1 cellular context compared by ENCODE assay signal in the genomic region with DNA sequence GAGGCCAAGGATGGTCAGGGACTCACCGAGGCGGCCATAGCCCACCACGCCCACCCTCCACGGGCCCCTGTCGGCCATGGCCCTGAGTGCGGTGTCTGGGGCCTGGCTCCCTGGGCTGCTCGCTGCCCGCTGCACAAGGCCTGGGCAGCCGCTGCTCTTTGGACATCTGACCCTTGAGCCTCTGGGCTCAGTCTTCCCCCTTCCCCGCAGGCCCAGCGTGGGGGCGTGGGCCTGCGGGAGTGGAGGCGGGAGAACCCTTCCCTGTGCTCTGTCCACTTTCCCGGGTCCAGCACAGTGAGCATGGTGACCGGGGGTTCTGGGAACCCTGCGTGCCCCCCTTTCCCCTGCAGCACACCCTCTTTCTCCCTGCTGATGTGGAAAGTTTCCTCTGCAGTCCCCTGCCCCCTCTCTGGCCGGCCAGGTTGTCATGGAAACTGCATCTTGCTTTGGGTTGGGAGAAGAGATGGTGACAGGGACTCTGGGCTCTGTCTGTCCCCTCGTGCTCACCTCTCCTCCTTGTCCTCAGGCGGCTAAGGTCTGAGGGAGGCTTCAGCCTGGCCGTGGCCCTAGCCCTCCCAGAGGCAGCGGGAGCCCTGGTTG.
TF ChIP-seq lines count a peak whose summit lies in the region.

A gene (minus strand): TSS at position 168 of the 600 bp plus-strand sequence. CDS start 90 bp downstream, at position 78.

TF ChIP-seq in K562, 482 proteins besides CTCF, POLR2A, EP300 and RAD21 (continued from another document and continues in another):
- TF ChIP-seq, protein P1, sequence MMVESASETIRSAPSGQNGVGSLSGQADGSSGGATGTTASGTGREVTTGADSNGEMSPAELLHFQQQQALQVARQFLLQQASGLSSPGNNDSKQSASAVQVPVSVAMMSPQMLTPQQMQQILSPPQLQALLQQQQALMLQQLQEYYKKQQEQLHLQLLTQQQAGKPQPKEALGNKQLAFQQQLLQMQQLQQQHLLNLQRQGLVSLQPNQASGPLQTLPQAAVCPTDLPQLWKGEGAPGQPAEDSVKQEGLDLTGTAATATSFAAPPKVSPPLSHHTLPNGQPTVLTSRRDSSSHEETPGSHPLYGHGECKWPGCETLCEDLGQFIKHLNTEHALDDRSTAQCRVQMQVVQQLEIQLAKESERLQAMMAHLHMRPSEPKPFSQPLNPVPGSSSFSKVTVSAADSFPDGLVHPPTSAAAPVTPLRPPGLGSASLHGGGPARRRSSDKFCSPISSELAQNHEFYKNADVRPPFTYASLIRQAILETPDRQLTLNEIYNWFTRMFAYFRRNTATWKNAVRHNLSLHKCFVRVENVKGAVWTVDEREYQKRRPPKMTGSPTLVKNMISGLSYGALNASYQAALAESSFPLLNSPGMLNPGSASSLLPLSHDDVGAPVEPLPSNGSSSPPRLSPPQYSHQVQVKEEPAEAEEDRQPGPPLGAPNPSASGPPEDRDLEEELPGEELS (CRISPR knock-in tag; IDR thresholded peaks at IDR 0.05; ENCODE audit: borderline replicate concordance) = no peak
- TF ChIP-seq BDP1 (IDR thresholded peaks at IDR 0.05; ENCODE audit: insufficient read depth, insufficient read length) (no peak), EGR1 (conservative IDR thresholded peaks at IDR 0.05) (peak; percentile 32), KDM2B (CRISPR knock-in tag; IDR thresholded peaks at IDR 0.05) (no peak), KDM1A (IDR thresholded peaks at IDR 0.05) (peak in 1 of 2 experiments; percentile 29; a peak in 1 of 4 replicates), CREBBP (IDR thresholded peaks at IDR 0.05; ENCODE audit: low read depth, low read length) (no peak), HNRNPUL1 (IDR thresholded peaks at IDR 0.05; ENCODE audit: low read length) (no peak), RFX1 (IDR thresholded peaks at IDR 0.05) (peak; percentile 86), FIP1L1 (IDR thresholded peaks at IDR 0.05; ENCODE audit: low read depth, low read length, poor library complexity, severe bottlenecking) (peak; percentile 24), MCM5 (IDR thresholded peaks at IDR 0.05; ENCODE audit: low read depth) (no peak), POLR2G (IDR thresholded peaks at IDR 0.05; ENCODE audit: low read depth, low read length) (peak; percentile 59), NFE2L1 (tag; IDR thresholded peaks at IDR 0.05; ENCODE audit: borderline replicate concordance, low read depth) (no peak), SMAD4 (CRISPR knock-in tag; conservative IDR thresholded peaks at IDR 0.05) (no peak), NELFE (IDR thresholded peaks at IDR 0.05; ENCODE audit: insufficient read depth, insufficient read length) (no peak), ZNF274 (IDR thresholded peaks at IDR 0.05; ENCODE audit: borderline replicate concordance, low read depth, low read length) (no peak), ZNF384 (IDR thresholded peaks at IDR 0.05; ENCODE audit: low read depth, low read length) (no peak), ZNF143 (CRISPR knock-in tag; IDR thresholded peaks at IDR 0.05) (no peak), ZNF263 (CRISPR knock-in tag; IDR thresholded peaks at IDR 0.05; ENCODE audit: borderline replicate concordance) (no peak), CBX2 (IDR thresholded peaks at IDR 0.05; ENCODE audit: insufficient read depth, low read length, poor library complexity, severe bottlenecking) (no peak), BACH1 (tag; IDR thresholded peaks at IDR 0.05) (no peak), ZC3H8 (IDR thresholded peaks at IDR 0.05) (no peak), TBP (optimal IDR thresholded peaks at IDR 0.05; ENCODE audit: low read depth, low read length) (no peak), ZNF174 (CRISPR knock-in tag; IDR thresholded peaks at IDR 0.05) (no peak), DDX20 (tag; IDR thresholded peaks at IDR 0.05; ENCODE audit: low read depth) (no peak), CTBP1 (IDR thresholded peaks at IDR 0.05; ENCODE audit: borderline replicate concordance) (peak; percentile 18; the same call in 1 of the 2 replicates), SP1 (CRISPR knock-in tag; IDR thresholded peaks at IDR 0.05) (no peak), L3MBTL2 (IDR thresholded peaks at IDR 0.05) (no peak), HDAC1 (IDR thresholded peaks at IDR 0.05) (no peak), SNIP1 (IDR thresholded peaks at IDR 0.05; ENCODE audit: low read depth) (no peak)
- TF ChIP-seq, protein P2, sequence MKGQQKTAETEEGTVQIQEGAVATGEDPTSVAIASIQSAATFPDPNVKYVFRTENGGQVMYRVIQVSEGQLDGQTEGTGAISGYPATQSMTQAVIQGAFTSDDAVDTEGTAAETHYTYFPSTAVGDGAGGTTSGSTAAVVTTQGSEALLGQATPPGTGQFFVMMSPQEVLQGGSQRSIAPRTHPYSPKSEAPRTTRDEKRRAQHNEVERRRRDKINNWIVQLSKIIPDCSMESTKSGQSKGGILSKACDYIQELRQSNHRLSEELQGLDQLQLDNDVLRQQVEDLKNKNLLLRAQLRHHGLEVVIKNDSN (CRISPR knock-in tag; IDR thresholded peaks at IDR 0.05) = no peak
- TF ChIP-seq, protein P3, sequence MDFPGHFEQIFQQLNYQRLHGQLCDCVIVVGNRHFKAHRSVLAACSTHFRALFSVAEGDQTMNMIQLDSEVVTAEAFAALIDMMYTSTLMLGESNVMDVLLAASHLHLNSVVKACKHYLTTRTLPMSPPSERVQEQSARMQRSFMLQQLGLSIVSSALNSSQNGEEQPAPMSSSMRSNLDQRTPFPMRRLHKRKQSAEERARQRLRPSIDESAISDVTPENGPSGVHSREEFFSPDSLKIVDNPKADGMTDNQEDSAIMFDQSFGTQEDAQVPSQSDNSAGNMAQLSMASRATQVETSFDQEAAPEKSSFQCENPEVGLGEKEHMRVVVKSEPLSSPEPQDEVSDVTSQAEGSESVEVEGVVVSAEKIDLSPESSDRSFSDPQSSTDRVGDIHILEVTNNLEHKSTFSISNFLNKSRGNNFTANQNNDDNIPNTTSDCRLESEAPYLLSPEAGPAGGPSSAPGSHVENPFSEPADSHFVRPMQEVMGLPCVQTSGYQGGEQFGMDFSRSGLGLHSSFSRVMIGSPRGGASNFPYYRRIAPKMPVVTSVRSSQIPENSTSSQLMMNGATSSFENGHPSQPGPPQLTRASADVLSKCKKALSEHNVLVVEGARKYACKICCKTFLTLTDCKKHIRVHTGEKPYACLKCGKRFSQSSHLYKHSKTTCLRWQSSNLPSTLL (IDR thresholded peaks at IDR 0.05) = no peak
- TF ChIP-seq, protein P4, sequence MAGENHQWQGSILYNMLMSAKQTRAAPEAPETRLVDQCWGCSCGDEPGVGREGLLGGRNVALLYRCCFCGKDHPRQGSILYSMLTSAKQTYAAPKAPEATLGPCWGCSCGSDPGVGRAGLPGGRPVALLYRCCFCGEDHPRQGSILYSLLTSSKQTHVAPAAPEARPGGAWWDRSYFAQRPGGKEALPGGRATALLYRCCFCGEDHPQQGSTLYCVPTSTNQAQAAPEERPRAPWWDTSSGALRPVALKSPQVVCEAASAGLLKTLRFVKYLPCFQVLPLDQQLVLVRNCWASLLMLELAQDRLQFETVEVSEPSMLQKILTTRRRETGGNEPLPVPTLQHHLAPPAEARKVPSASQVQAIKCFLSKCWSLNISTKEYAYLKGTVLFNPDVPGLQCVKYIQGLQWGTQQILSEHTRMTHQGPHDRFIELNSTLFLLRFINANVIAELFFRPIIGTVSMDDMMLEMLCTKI (IDR thresholded peaks at IDR 0.05; ENCODE audit: partially characterized antibody) = no peak
- TF ChIP-seq, protein P5, sequence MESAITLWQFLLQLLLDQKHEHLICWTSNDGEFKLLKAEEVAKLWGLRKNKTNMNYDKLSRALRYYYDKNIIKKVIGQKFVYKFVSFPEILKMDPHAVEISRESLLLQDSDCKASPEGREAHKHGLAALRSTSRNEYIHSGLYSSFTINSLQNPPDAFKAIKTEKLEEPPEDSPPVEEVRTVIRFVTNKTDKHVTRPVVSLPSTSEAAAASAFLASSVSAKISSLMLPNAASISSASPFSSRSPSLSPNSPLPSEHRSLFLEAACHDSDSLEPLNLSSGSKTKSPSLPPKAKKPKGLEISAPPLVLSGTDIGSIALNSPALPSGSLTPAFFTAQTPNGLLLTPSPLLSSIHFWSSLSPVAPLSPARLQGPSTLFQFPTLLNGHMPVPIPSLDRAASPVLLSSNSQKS (CRISPR knock-in tag; IDR thresholded peaks at IDR 0.05) = no peak
- TF ChIP-seq, protein P6, sequence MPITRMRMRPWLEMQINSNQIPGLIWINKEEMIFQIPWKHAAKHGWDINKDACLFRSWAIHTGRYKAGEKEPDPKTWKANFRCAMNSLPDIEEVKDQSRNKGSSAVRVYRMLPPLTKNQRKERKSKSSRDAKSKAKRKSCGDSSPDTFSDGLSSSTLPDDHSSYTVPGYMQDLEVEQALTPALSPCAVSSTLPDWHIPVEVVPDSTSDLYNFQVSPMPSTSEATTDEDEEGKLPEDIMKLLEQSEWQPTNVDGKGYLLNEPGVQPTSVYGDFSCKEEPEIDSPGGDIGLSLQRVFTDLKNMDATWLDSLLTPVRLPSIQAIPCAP (CRISPR knock-in tag; IDR thresholded peaks at IDR 0.05; ENCODE audit: borderline replicate concordance) = no peak
- TF ChIP-seq, protein P7, sequence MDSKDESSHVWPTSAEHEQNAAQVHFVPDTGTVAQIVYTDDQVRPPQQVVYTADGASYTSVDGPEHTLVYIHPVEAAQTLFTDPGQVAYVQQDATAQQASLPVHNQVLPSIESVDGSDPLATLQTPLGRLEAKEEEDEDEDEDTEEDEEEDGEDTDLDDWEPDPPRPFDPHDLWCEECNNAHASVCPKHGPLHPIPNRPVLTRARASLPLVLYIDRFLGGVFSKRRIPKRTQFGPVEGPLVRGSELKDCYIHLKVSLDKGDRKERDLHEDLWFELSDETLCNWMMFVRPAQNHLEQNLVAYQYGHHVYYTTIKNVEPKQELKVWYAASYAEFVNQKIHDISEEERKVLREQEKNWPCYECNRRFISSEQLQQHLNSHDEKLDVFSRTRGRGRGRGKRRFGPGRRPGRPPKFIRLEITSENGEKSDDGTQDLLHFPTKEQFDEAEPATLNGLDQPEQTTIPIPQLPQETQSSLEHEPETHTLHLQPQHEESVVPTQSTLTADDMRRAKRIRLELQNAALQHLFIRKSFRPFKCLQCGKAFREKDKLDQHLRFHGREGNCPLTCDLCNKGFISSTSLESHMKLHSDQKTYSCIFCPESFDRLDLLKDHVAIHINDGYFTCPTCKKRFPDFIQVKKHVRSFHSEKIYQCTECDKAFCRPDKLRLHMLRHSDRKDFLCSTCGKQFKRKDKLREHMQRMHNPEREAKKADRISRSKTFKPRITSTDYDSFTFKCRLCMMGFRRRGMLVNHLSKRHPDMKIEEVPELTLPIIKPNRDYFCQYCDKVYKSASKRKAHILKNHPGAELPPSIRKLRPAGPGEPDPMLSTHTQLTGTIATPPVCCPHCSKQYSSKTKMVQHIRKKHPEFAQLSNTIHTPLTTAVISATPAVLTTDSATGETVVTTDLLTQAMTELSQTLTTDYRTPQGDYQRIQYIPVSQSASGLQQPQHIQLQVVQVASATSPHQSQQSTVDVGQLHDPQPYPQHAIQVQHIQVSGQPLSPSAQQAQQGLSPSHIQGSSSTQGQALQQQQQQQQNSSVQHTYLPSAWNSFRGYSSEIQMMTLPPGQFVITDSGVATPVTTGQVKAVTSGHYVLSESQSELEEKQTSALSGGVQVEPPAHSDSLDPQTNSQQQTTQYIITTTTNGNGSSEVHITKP (IDR thresholded peaks at IDR 0.05; ENCODE audit: partially characterized antibody) = no peak
- TF ChIP-seq, protein P8, sequence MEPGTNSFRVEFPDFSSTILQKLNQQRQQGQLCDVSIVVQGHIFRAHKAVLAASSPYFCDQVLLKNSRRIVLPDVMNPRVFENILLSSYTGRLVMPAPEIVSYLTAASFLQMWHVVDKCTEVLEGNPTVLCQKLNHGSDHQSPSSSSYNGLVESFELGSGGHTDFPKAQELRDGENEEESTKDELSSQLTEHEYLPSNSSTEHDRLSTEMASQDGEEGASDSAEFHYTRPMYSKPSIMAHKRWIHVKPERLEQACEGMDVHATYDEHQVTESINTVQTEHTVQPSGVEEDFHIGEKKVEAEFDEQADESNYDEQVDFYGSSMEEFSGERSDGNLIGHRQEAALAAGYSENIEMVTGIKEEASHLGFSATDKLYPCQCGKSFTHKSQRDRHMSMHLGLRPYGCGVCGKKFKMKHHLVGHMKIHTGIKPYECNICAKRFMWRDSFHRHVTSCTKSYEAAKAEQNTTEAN (CRISPR knock-in tag; IDR thresholded peaks at IDR 0.05) = no peak
- TF ChIP-seq, protein P9, sequence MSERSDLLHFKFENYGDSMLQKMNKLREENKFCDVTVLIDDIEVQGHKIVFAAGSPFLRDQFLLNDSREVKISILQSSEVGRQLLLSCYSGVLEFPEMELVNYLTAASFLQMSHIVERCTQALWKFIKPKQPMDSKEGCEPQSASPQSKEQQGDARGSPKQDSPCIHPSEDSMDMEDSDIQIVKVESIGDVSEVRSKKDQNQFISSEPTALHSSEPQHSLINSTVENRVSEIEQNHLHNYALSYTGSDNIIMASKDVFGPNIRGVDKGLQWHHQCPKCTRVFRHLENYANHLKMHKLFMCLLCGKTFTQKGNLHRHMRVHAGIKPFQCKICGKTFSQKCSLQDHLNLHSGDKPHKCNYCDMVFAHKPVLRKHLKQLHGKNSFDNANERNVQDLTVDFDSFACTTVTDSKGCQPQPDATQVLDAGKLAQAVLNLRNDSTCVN (CRISPR knock-in tag; IDR thresholded peaks at IDR 0.05) = no peak
- TF ChIP-seq, protein P10, sequence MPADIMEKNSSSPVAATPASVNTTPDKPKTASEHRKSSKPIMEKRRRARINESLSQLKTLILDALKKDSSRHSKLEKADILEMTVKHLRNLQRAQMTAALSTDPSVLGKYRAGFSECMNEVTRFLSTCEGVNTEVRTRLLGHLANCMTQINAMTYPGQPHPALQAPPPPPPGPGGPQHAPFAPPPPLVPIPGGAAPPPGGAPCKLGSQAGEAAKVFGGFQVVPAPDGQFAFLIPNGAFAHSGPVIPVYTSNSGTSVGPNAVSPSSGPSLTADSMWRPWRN (IDR thresholded peaks at IDR 0.05; ENCODE audit: low read depth) = no peak
- TF ChIP-seq, protein P11, sequence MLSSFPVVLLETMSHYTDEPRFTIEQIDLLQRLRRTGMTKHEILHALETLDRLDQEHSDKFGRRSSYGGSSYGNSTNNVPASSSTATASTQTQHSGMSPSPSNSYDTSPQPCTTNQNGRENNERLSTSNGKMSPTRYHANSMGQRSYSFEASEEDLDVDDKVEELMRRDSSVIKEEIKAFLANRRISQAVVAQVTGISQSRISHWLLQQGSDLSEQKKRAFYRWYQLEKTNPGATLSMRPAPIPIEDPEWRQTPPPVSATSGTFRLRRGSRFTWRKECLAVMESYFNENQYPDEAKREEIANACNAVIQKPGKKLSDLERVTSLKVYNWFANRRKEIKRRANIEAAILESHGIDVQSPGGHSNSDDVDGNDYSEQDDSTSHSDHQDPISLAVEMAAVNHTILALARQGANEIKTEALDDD (IDR thresholded peaks at IDR 0.05) = no peak
- TF ChIP-seq, protein P12, sequence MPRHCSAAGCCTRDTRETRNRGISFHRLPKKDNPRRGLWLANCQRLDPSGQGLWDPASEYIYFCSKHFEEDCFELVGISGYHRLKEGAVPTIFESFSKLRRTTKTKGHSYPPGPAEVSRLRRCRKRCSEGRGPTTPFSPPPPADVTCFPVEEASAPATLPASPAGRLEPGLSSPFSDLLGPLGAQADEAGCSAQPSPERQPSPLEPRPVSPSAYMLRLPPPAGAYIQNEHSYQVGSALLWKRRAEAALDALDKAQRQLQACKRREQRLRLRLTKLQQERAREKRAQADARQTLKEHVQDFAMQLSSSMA (CRISPR knock-in tag; IDR thresholded peaks at IDR 0.05) = no peak
